16 cellular contexts compared by ENCODE assay signal in genomic region chr6:142848156-142848555, GRCh38.
DNase-seq lines count a peak whose midpoint lies in the region; ATAC-seq, FAIRE-seq and TF ChIP-seq lines count a peak whose summit lies in the region.
"Had no signal": no experiment of that assay in that cellular context is flagged by ENCODE, and none has a peak within 500 bp of the region (broad histone marks: within the 10 kb centered on the region; RNA-seq: fewer than 3 reads in every experiment).

No MANE protein-coding gene starts in this region.

- peaks cover 94% of the 10 kb centered on the region for H3K4me1 Mint-ChIP-seq in activated CD8-positive, alpha-beta T cell treated with anti-CD3 and anti-CD28 coated beads for 36 hours (ENCODE audit: low read depth)
- peaks cover 88% of the 10 kb centered on the region for H3K4me1 Mint-ChIP-seq in activated CD8-positive, alpha-beta T cell treated with anti-CD3 and anti-CD28 coated beads, Interleukin-2, amount 10 ng/mL, durations not matched to agents 7 days and 5 days (ENCODE audit: low read depth)
- H3K4me1 Mint-ChIP-seq in HFFc6 (ENCODE audit: low read depth): peaks cover 100% of the 10 kb centered on the region
- peaks cover 97% of the 10 kb centered on the region for H3K4me1 Mint-ChIP-seq in activated naive CD8-positive, alpha-beta T cell (ENCODE audit: low read depth)

- no peaks in the 10 kb centered on the region for H3K36me3 ChIP-seq in gastrocnemius medialis
- H3K36me3 ChIP-seq: esophagus muscularis mucosa, thoracic aorta had no signal

- intact Hi-C loops in activated CD8-positive, alpha-beta T cell treated with anti-CD3 and anti-CD28 coated beads for 36 hours (cut with micrococcal nuclease): loop anchor here (5.0 kb wide), 1 partner anchor 66 kb away; no protein-coding TSS in a partner anchor
- intact Hi-C loops in gastrocnemius medialis (cut with DNase I; ENCODE audit: low total_unique reads): no loop called here

- TF ChIP-seq CTCF in activated CD8-positive, alpha-beta T cell treated with anti-CD3 and anti-CD28 coated beads for 36 hours (IDR thresholded peaks at IDR 0.05): no peak
- TF ChIP-seq CTCF in HFFc6 (IDR thresholded peaks at IDR 0.05) (no peak), gastrocnemius medialis (IDR thresholded peaks at IDR 0.05 in 4 of 5, conservative IDR thresholded peaks at IDR 0.05 in 1 of 5) (no peak)

- H3K27me3 Mint-ChIP-seq in activated CD8-positive, alpha-beta T cell treated with anti-CD3 and anti-CD28 coated beads for 36 hours: no peaks in the 10 kb centered on the region
- no peaks in the 10 kb centered on the region for H3K27me3 Mint-ChIP-seq in activated CD8-positive, alpha-beta T cell treated with anti-CD3 and anti-CD28 coated beads, Interleukin-2, amount 10 ng/mL, durations not matched to agents 7 days and 5 days (ENCODE audit: low read depth)
- no peaks in the 10 kb centered on the region for H3K27me3 Mint-ChIP-seq in HFFc6 (ENCODE audit: insufficient read depth)
- H3K27me3 Mint-ChIP-seq in activated naive CD8-positive, alpha-beta T cell: no peaks in the 10 kb centered on the region

- no peaks in the 10 kb centered on the region for H3K27me3 ChIP-seq in gastrocnemius medialis
- H3K27me3 ChIP-seq: dorsolateral prefrontal cortex, esophagus muscularis mucosa had no signal

- peak overlapping the region; percentile 85 to 93 (median 91) for H3K27ac ChIP-seq in gastrocnemius medialis
- H3K27ac ChIP-seq: A549 had no signal

- in situ Hi-C loops in gastrocnemius medialis (cut with MboI; ENCODE audit: low sequenced_read_pairs in 4 of 4): loop anchor here in 2 of 4 donors (10.0 to 25.0 kb wide), 2 partner anchors 89 to 97 kb away; partner anchors contain the start of gene HIVEP2 (in 2 of the 2)

- H3K27ac Mint-ChIP-seq in activated CD8-positive, alpha-beta T cell treated with anti-CD3 and anti-CD28 coated beads for 36 hours: peak overlapping the region; percentile 92
- H3K27ac Mint-ChIP-seq in activated CD8-positive, alpha-beta T cell treated with anti-CD3 and anti-CD28 coated beads, Interleukin-2, amount 10 ng/mL, durations not matched to agents 7 days and 5 days: no peak overlapping the region
- H3K27ac Mint-ChIP-seq in HFFc6: peak overlapping the region; percentile 92
- peak overlapping the region; percentile 100 for H3K27ac Mint-ChIP-seq in activated naive CD8-positive, alpha-beta T cell

- POLR2A ChIA-PET in activated CD8-positive, alpha-beta T cell treated with anti-CD3 and anti-CD28 coated beads for 36 hours (lab: Charles Lee): interaction anchor here (1.0 to 1.6 kb wide), 2 partner anchors 11 to 98 kb away, joined by 5 read pairs; no protein-coding TSS in a partner anchor
- POLR2A ChIA-PET in activated CD8-positive, alpha-beta T cell treated with anti-CD3 and anti-CD28 coated beads, Interleukin-2, amount 10 ng/mL, durations not matched to agents 7 days and 5 days (lab: Charles Lee): interaction anchor here (0.7 to 2.0 kb wide), 2 partner anchors 9 to 28 kb away, joined by 4 to 7 read pairs; no protein-coding TSS in a partner anchor

- no peak for TF ChIP-seq POLR2A in gastrocnemius medialis (IDR thresholded peaks at IDR 0.05)

- H3K9me3 Mint-ChIP-seq in activated CD8-positive, alpha-beta T cell treated with anti-CD3 and anti-CD28 coated beads for 36 hours: no peaks in the 10 kb centered on the region
- H3K9me3 Mint-ChIP-seq in activated CD8-positive, alpha-beta T cell treated with anti-CD3 and anti-CD28 coated beads, Interleukin-2, amount 10 ng/mL, durations not matched to agents 7 days and 5 days (ENCODE audit: insufficient read depth): no peaks in the 10 kb centered on the region
- H3K9me3 Mint-ChIP-seq in HFFc6: no peaks in the 10 kb centered on the region
- no peaks in the 10 kb centered on the region for H3K9me3 Mint-ChIP-seq in activated naive CD8-positive, alpha-beta T cell (ENCODE audit: low read depth)

- no peaks in the 10 kb centered on the region for H3K9me3 ChIP-seq in gastrocnemius medialis
- H3K9me3 ChIP-seq: A549, esophagus muscularis mucosa, thoracic aorta had no signal

- H3K4me3 Mint-ChIP-seq in activated CD8-positive, alpha-beta T cell treated with anti-CD3 and anti-CD28 coated beads for 36 hours: no peak overlapping the region
- no peak overlapping the region for H3K4me3 Mint-ChIP-seq in activated CD8-positive, alpha-beta T cell treated with anti-CD3 and anti-CD28 coated beads, Interleukin-2, amount 10 ng/mL, durations not matched to agents 7 days and 5 days
- H3K4me3 Mint-ChIP-seq in HFFc6: peak overlapping the region; percentile 85; the same call in 1 of the 2 replicates
- peak overlapping the region; percentile 34 for H3K4me3 Mint-ChIP-seq in activated naive CD8-positive, alpha-beta T cell

- H3K4me3 ChIP-seq in gastrocnemius medialis: no peak overlapping the region
- H3K4me3 ChIP-seq: A549, esophagus muscularis mucosa, thoracic aorta had no signal

- peaks cover 80 to 90% of the 10 kb centered on the region in 2 donors for H3K4me1 ChIP-seq in gastrocnemius medialis

- DNase-seq in activated CD8-positive, alpha-beta T cell treated with anti-CD3 and anti-CD28 coated beads for 36 hours: no peak
- no peak for DNase-seq in activated CD8-positive, alpha-beta T cell treated with anti-CD3 and anti-CD28 coated beads, Interleukin-2, amount 10 ng/mL, durations not matched to agents 7 days and 5 days
- DNase-seq in HFFc6 (no peak), gastrocnemius medialis (no peak), T-helper 9 cell (no peak), RCC 7860 (ENCODE audit: low spot score) (no peak)
- no peak for DNase-seq in stimulated activated CD8-positive, alpha-beta memory T cell treated with anti-CD3 and anti-CD28 coated beads, Interleukin-4, amount 100 ng/mL, for 48 hours
- DNase-seq: dorsolateral prefrontal cortex; hippocampal formation; NCI-H2029; stimulated activated CD4-positive, alpha-beta T cell treated with anti-CD3 and anti-CD28 coated beads, Interleukin-15, amount 100 ng/mL, for 24 hours had no signal

- no peak for ATAC-seq in activated CD8-positive, alpha-beta T cell treated with anti-CD3 and anti-CD28 coated beads for 36 hours
- no peak for ATAC-seq in activated CD8-positive, alpha-beta T cell treated with anti-CD3 and anti-CD28 coated beads, Interleukin-2, amount 10 ng/mL, durations not matched to agents 7 days and 5 days
- no peak for ATAC-seq in gastrocnemius medialis
- ATAC-seq: A549, Panc1 had no signal

- CTCF ChIA-PET in activated CD8-positive, alpha-beta T cell treated with anti-CD3 and anti-CD28 coated beads for 36 hours (lab: Charles Lee): interaction anchor here (0.8 to 1.8 kb wide), 5 partner anchors 20 to 156 kb away, joined by 3 to 9 read pairs (median 4); no protein-coding TSS in a partner anchor
- CTCF ChIA-PET in activated CD8-positive, alpha-beta T cell treated with anti-CD3 and anti-CD28 coated beads, Interleukin-2, amount 10 ng/mL, durations not matched to agents 7 days and 5 days (lab: Charles Lee): interaction anchor here (0.7 to 1.5 kb wide), 4 partner anchors 8 to 490 kb away, joined by 3 to 5 read pairs (median 4); no protein-coding TSS in a partner anchor

- H3K36me3 Mint-ChIP-seq in activated CD8-positive, alpha-beta T cell treated with anti-CD3 and anti-CD28 coated beads for 36 hours (ENCODE audit: low read depth): peaks cover 11% of the 10 kb centered on the region
- peaks cover 14% of the 10 kb centered on the region for H3K36me3 Mint-ChIP-seq in activated CD8-positive, alpha-beta T cell treated with anti-CD3 and anti-CD28 coated beads, Interleukin-2, amount 10 ng/mL, durations not matched to agents 7 days and 5 days (ENCODE audit: low read depth)
- H3K36me3 Mint-ChIP-seq in HFFc6 (ENCODE audit: low read depth): no peaks in the 10 kb centered on the region
- H3K36me3 Mint-ChIP-seq in activated naive CD8-positive, alpha-beta T cell: peaks cover 11% of the 10 kb centered on the region

- FAIRE-seq in RCC 7860 (lab: Jason Lieb, UNC): no peak
- FAIRE-seq: A549 had no signal

Comparison
In these comparisons a context has a peak if more than half of its experiments do, and no peak if none do; other contexts are left out.
1. H3K4me3 Mint-ChIP-seq: peak in HFFc6 (single experiment) and activated naive CD8-positive, alpha-beta T cell (single experiment); none in activated CD8-positive, alpha-beta T cell treated with anti-CD3 and anti-CD28 coated beads for 36 hours (single experiment) and activated CD8-positive, alpha-beta T cell treated with anti-CD3 and anti-CD28 coated beads, Interleukin-2, amount 10 ng/mL, durations not matched to agents 7 days and 5 days (single experiment).